In the genomic region with DNA sequence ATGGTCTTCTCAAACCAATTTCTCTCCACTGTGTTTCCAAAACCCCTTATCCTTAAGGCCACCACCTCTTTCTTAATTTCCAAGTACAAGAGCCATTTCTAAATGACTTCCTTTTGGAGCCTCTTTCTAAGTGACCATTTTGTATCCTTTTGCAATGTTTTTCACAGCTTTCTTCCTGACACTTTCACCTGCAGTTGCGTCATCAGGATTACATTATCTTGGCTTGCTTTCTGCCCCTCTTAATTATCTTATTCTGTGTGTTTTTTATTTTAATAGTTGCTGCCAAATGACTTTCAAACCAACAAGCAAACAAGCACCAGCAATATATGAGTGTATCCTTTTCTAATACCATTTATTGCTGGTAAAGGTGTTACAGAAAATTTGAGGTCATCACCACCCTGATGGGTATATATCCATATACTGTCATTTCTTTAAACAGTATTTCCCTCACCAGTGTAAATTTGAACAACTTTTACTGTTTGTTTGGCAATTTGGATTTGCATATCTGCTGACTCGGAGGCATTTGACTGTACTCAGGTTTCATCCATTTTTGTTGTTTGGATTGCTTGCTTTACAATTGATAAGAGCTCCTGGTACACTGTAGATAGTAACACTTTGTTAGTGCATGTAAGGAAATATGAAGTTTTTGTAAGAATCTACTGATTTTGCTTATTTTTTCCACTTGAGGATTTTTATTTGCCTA, we compare ENCODE assay signal across 1 cellular context.
A peak's percentile ranks its signal among the peaks of the same experiment; 100 is the strongest.
TF ChIP-seq lines count a peak whose summit lies in the region.

No MANE protein-coding gene starts in this region.

TF ChIP-seq in IMR-90, 13 proteins besides CTCF, POLR2A, EP300 and RAD21 (continued from another document):
- TF ChIP-seq CEBPB (IDR thresholded peaks at IDR 0.05; ENCODE audit: low read depth, low read length) (peak; percentile 51), CHD1 (IDR thresholded peaks at IDR 0.05; ENCODE audit: low read depth, low read length) (no peak)
